Comparison of ENCODE assay signal across 8 cellular contexts in genomic region chr16:4477966-4478365, GRCh38. TPM values are rescaled to one million over a fixed set of nuclear protein-coding genes. Genes with fewer than 3 reads are reported as not detected.
DNase-seq lines count a peak whose midpoint lies in the region; ATAC-seq and TF ChIP-seq lines count a peak whose summit lies in the region.

No MANE protein-coding gene starts in this region.

- H3K4me2 ChIP-seq in HCT116 (ENCODE audit: low read length) = peak overlapping the region; percentile 94

- H3K27ac ChIP-seq in HCT116 (ENCODE audit: low read depth, low read length) (peak overlapping the region; percentile 86), WERI-Rb-1 (0 out of 2 replicates have a peak overlapping the region, but pooled peaks have one; percentile 1), iPS-20b (ENCODE audit: low read length) (no peak overlapping the region), left lung (peak overlapping the region in 1 of 2 donors; percentile 26), colonic mucosa (no peak overlapping the region)

- H3K9me3 ChIP-seq in HCT116 (ENCODE audit: control insufficient read depth in 1 of 2, insufficient read depth in 1 of 2, low read depth in 1 of 2, low read length in 2 of 2) = no peaks in the 10 kb centered on the region
- no peaks in the 10 kb centered on the region for H3K9me3 ChIP-seq in WERI-Rb-1 (ENCODE audit: severe bottlenecking)
- H3K9me3 ChIP-seq in iPS-20b (ENCODE audit: insufficient read depth, low read depth, low read length) = no peaks in the 10 kb centered on the region
- H3K9me3 ChIP-seq in left lung = no peaks in the 10 kb centered on the region
- H3K9me3 ChIP-seq in colonic mucosa = no peaks in the 10 kb centered on the region

- H3K9ac ChIP-seq in HCT116 (ENCODE audit: low read length) = peak overlapping the region; percentile 87
- H3K9ac ChIP-seq in iPS-20b (ENCODE audit: low read depth, low read length) = peak overlapping the region; percentile 33; the same call in 1 of the 2 replicates
- peak overlapping the region in 1 of 2 donors; percentile 24 for H3K9ac ChIP-seq in colonic mucosa (ENCODE audit: low read depth in 2 of 2, low read length in 2 of 2)

- TF ChIP-seq CTCF in BJ (IDR thresholded peaks at IDR 0.05; ENCODE audit: insufficient read depth, low read depth, low read length) (peak; percentile 28; the same call in 1 of the 2 replicates), HCT116 (IDR thresholded peaks at IDR 0.05 in 2 of 3, conservative IDR thresholded peaks at IDR 0.05 in 1 of 3; ENCODE audit: borderline replicate concordance in 1 of 3, insufficient read depth in 1 of 3, low read depth in 2 of 3, low read length in 2 of 3) (peak in 1 of 3 experiments; percentile 12; a peak in 1 of 6 replicates), WERI-Rb-1 (IDR thresholded peaks at IDR 0.05; ENCODE audit: low read depth, low read length) (no peak), left lung (IDR thresholded peaks at IDR 0.05) (no peak), colonic mucosa (IDR thresholded peaks at IDR 0.05) (no peak)

- no peaks in the 10 kb centered on the region for H4K20me1 ChIP-seq in HCT116 (ENCODE audit: insufficient read depth)

- ATAC-seq in HCT116 = no peak
- ATAC-seq in left lung = no peak
- no peak for ATAC-seq in left colon

- H3K4me3 ChIP-seq in BJ (ENCODE audit: low read depth, low read length) = no peak overlapping the region
- peak overlapping the region; percentile 93 to 95 for H3K4me3 ChIP-seq in HCT116 (replicated peaks in 1 of 2; ENCODE audit: low read depth in 1 of 2, low read length in 2 of 2)
- peak overlapping the region; percentile 65 for H3K4me3 ChIP-seq in WERI-Rb-1 (ENCODE audit: low read depth, low read length)
- H3K4me3 ChIP-seq in iPS-20b (ENCODE audit: low read length) = peak overlapping the region; percentile 38; the same call in 1 of the 2 replicates
- peak overlapping the region in 1 of 2 donors; percentile 86 for H3K4me3 ChIP-seq in left lung
- H3K4me3 ChIP-seq in colonic mucosa = no peak overlapping the region

- BruUV-seq in HCT116 (replicated peaks; lab: Mats Ljungman, UMichigan) = no TSS peak

- RAD21 ChIA-PET in HCT116 (lab: Charles Lee; ENCODE audit: low non-redundant PET in 1 of 2, low total read pairs in 2 of 2, uncharacterized antibody in 2 of 2, unreplicated experiment in 2 of 2) = no interaction called here

- no peaks in the 10 kb centered on the region for H3K9me2 ChIP-seq in HCT116 (ENCODE audit: insufficient read depth)

- intact Hi-C loops in HCT116 (cut with micrococcal nuclease) (no loop called here), left lung (cut with DNase I) (no loop called here), colonic mucosa (cut with DNase I) (loop anchor here (10.0 kb wide), 1 partner anchor 53 kb away; the partner anchor contains the start of gene DNAJA3), left colon (cut with DNase I, micrococcal nuclease) (no loop called here)

- peaks cover 81% of the 10 kb centered on the region for H3K79me2 ChIP-seq in HCT116 (ENCODE audit: insufficient read depth, low read length)

- TF ChIP-seq POLR2A in HCT116 (IDR thresholded peaks at IDR 0.05; ENCODE audit: borderline replicate concordance, extremely low read depth, insufficient read depth, insufficient read length) = no peak

- DNase-seq in BJ (ENCODE audit: low read depth) (no peak), HCT116 (ENCODE audit: low read depth, low spot score) (peak; percentile 45), WERI-Rb-1 (no peak), left lung (no peak), colonic mucosa (no peak), left colon (no peak)
- DNase-seq in effector CD8-positive, alpha-beta T cell (lab: John Stamatoyannopoulos, UW) = no peak

- CTCF ChIA-PET in BJ (lab: Yijun Ruan, JAX) = interaction anchor here (0.6 to 3.8 kb wide), 5 partner anchors 8 to 254 kb away, joined by 3 to 23 read pairs (median 8); no protein-coding TSS in a partner anchor
- CTCF ChIA-PET in HCT116 (lab: Charles Lee) = interaction anchor here (0.6 to 1.4 kb wide), 3 partner anchors 9 to 146 kb away, joined by 3 to 4 read pairs (median 3); partner anchors contain the start of gene MGRN1

- H2AFZ ChIP-seq in HCT116 (ENCODE audit: low read depth, low read length, poor library complexity, severe bottlenecking) = no peak overlapping the region

- no peaks in the 10 kb centered on the region for H3K36me3 ChIP-seq in BJ (ENCODE audit: control insufficient read depth, insufficient read depth, low read length)
- no peaks in the 10 kb centered on the region for H3K36me3 ChIP-seq in HCT116 (ENCODE audit: control insufficient read depth in 1 of 2, insufficient read depth in 2 of 2, low read length in 2 of 2)
- peaks cover 11% of the 10 kb centered on the region for H3K36me3 ChIP-seq in WERI-Rb-1
- no peaks in the 10 kb centered on the region for H3K36me3 ChIP-seq in iPS-20b (ENCODE audit: insufficient read depth, low read depth, low read length)
- no peaks in the 10 kb centered on the region for H3K36me3 ChIP-seq in left lung
- H3K36me3 ChIP-seq in colonic mucosa = no peaks in the 10 kb centered on the region

- H3K27me3 ChIP-seq in BJ (ENCODE audit: control insufficient read depth, insufficient read depth, low read length) (no peaks in the 10 kb centered on the region), HCT116 (ENCODE audit: insufficient read depth, low read length) (no peaks in the 10 kb centered on the region), WERI-Rb-1 (ENCODE audit: insufficient read depth, low read depth, severe bottlenecking) (no peaks in the 10 kb centered on the region), iPS-20b (ENCODE audit: insufficient read depth, low read length) (no peaks in the 10 kb centered on the region), left lung (no peaks in the 10 kb centered on the region), colonic mucosa (no peaks in the 10 kb centered on the region)

- POLR2A ChIA-PET in BJ (lab: Charles Lee) = no interaction called here
- POLR2A ChIA-PET in HCT116 (lab: Charles Lee) = interaction anchor here (0.9 to 4.8 kb wide), 3 partner anchors 9 to 17 kb away, joined by 4 to 26 read pairs (median 5); no protein-coding TSS in a partner anchor

- peak; percentile 6; the same call in 1 of the 2 replicates for TF ChIP-seq RAD21 in HCT116 (IDR thresholded peaks at IDR 0.05; ENCODE audit: low read depth)

- peaks cover 20 to 39% of the 10 kb centered on the region in 2 experiments for H3K4me1 ChIP-seq in HCT116 (ENCODE audit: control insufficient read depth in 1 of 2, insufficient read depth in 2 of 2, low read length in 2 of 2)
- H3K4me1 ChIP-seq in iPS-20b (ENCODE audit: insufficient read depth, low read length) = no peaks in the 10 kb centered on the region
- H3K4me1 ChIP-seq in left lung = peaks cover 5 to 62% of the 10 kb centered on the region in 2 donors
- H3K4me1 ChIP-seq in colonic mucosa = peaks cover 5% of the 10 kb centered on the region

TF ChIP-seq in HCT116, 20 proteins besides CTCF, POLR2A, EP300 and RAD21:
- TF ChIP-seq JUND (IDR thresholded peaks at IDR 0.05) = peak; percentile 43; the same call in 1 of the 2 replicates
- no peak for TF ChIP-seq EGR1 (IDR thresholded peaks at IDR 0.05; ENCODE audit: low read depth)
- 0 out of 2 replicates have a peak, but pooled peaks have one; percentile 30 for TF ChIP-seq FOSL1 (IDR thresholded peaks at IDR 0.05; ENCODE audit: low read depth)

RNA-seq across cellular contexts. Expression of gene HMOX2, which starts 1.8 kb away (rescaled TPM):
- 43.5 and 59.5 TPM in 2 replicates for polyA plus RNA-seq in BJ (2011; rRNA removed)
- polyA minus RNA-seq in BJ (2011; rRNA and poly(A)+ RNA removed) = 22.5 and 31.5 TPM in 2 replicates
- 55.1 TPM for total RNA-seq in HCT116 (2021; ENCODE audit: unreplicated experiment)
- polyA plus RNA-seq in HCT116 (2012) = 59.4 and 61.2 TPM in 2 replicates
- total RNA-seq in left lung = 10 to 100 TPM; 50.8 to 51.5 TPM
- total RNA-seq in colonic mucosa = 10 to 100 TPM; 46.8 to 55.7 TPM
- 10 to 100 TPM; 61.2 to 65.2 TPM for total RNA-seq in left colon

RNA-seq across cellular contexts. Expression of gene NMRAL1, which starts 3.5 kb away (rescaled TPM):
- 47.4 and 78.0 TPM in 2 replicates for polyA plus RNA-seq in BJ (2011; rRNA removed)
- 37.5 and 57.0 TPM in 2 replicates for polyA minus RNA-seq in BJ (2011; rRNA and poly(A)+ RNA removed)
- total RNA-seq in HCT116 (2021; ENCODE audit: unreplicated experiment) (76.7 TPM), left lung (10 to 100 TPM; 31.4 to 36.5 TPM), colonic mucosa (10 to 100 TPM; 25.8 to 40.2 TPM), left colon (10 to 100 TPM; 36.9 to 39.6 TPM)
- 66.3 and 79.9 TPM in 2 replicates for polyA plus RNA-seq in HCT116 (2012)

RNA-seq across cellular contexts. Expression of gene DNAJA3, which starts 52.3 kb away (rescaled TPM):
- 35.9 and 48.8 TPM in 2 replicates for polyA plus RNA-seq in BJ (2011; rRNA removed)
- 19.6 and 25.9 TPM in 2 replicates for polyA minus RNA-seq in BJ (2011; rRNA and poly(A)+ RNA removed)
- total RNA-seq in HCT116 (2021; ENCODE audit: unreplicated experiment) (93.3 TPM), left lung (10 to 100 TPM; 29.6 to 53.5 TPM), colonic mucosa (10 to 100 TPM; 48.3 to 76.1 TPM), left colon (10 to 100 TPM; 43.6 to 56.7 TPM)
- polyA plus RNA-seq in HCT116 (2012) = 81.3 and 81.4 TPM in 2 replicates

Comparison
In these comparisons a context has a peak if more than half of its experiments do, and no peak if none do; other contexts are left out.
1. H3K4me3 ChIP-seq: peak in HCT116 (2 of 2), WERI-Rb-1 (single experiment) and iPS-20b (single experiment); none in BJ (single experiment) and colonic mucosa (single experiment).
2. H3K27ac ChIP-seq: peak in HCT116 (single experiment) and WERI-Rb-1 (single experiment); none in iPS-20b (single experiment) and colonic mucosa (single experiment).